In genomic region chr6:53786832-53787231, GRCh38 we compare ENCODE assay signal across 10 cellular contexts.
"Had no signal": no experiment of that assay in that cellular context is flagged by ENCODE, and none has a peak within 500 bp of the region (broad histone marks: within the 10 kb centered on the region; RNA-seq: fewer than 3 reads in every experiment).

No MANE protein-coding gene starts in this region.

- H3K9ac ChIP-seq: GM23248 had no signal

- ATAC-seq: GM23338, HCT116 had no signal

- H2AFZ ChIP-seq: GM23248, GM23338 had no signal

- H3K4me2 ChIP-seq: GM23338 had no signal

- H3K9me3 ChIP-seq: HAP-1 had no signal

- H3K4me3 ChIP-seq: GM23248, GM23338, HAP-1 had no signal

- H3K27ac ChIP-seq: GM23248 had no signal

- FAIRE-seq: H1 had no signal

- H3K36me3 ChIP-seq: HAP-1 had no signal

- H3K4me1 ChIP-seq: HAP-1 had no signal

- DNase-seq: GM23248, GOT3, H7, H9, HCEC 1CT, HFFc6 had no signal
